Comparison of ENCODE assay signal across 8 cellular contexts in genomic region chr6:107064579-107065065, GRCh38. TPM values are rescaled to one million over a fixed set of nuclear protein-coding genes. Genes with fewer than 3 reads are reported as not detected.
DNase-seq lines count a peak whose midpoint lies in the region; ATAC-seq and TF ChIP-seq lines count a peak whose summit lies in the region.

No MANE protein-coding gene starts in this region.

- no peak for TF ChIP-seq CTCF in cardiac fibroblast (IDR thresholded peaks at IDR 0.05; ENCODE audit: low read depth, low read length)

- H3K4me1 ChIP-seq in trophoblast cell (ENCODE audit: control insufficient read depth in 1 of 2, insufficient read depth in 2 of 2, low read length in 2 of 2) = no peaks in the 10 kb centered on the region

- ATAC-seq in GM21576 (IDR thresholded peaks at IDR 0.05; ENCODE audit: unreplicated experiment) = no peak

- no peaks in the 10 kb centered on the region for H3K79me1 ChIP-seq in trophoblast cell (ENCODE audit: low read length)

- H2AK5ac ChIP-seq in trophoblast cell (ENCODE audit: low read length) = no peak overlapping the region

- DNase-seq in activated CD4-positive, alpha-beta T cell treated with anti-CD3 and anti-CD28 coated beads for 48 hours = peak; percentile 51
- DNase-seq in activated CD4-positive, alpha-beta T cell treated with anti-CD3 and anti-CD28 coated beads for 1 hour = no peak
- DNase-seq in MV-4-11 (lab: John Stamatoyannopoulos, UW) (peak; percentile 98), cardiac fibroblast (ENCODE audit: low read depth in 2 of 2) (peak; percentile 78 to 87), skeletal muscle cell (ENCODE audit: low read depth) (peak; percentile 62), trophoblast cell (no peak), DMS114 treated with DMSO at 0.1 percent for 48 hours (lab: John Stamatoyannopoulos, UW; ENCODE audit: unreplicated experiment) (no peak)

- H2AFZ ChIP-seq in trophoblast cell (ENCODE audit: insufficient read depth, low read length, poor library complexity) = no peak overlapping the region

- H3K14ac ChIP-seq in trophoblast cell (ENCODE audit: low read length) = no peak overlapping the region

- no peak overlapping the region for H4K12ac ChIP-seq in trophoblast cell (ENCODE audit: low read depth, low read length)

- H4K91ac ChIP-seq in trophoblast cell (ENCODE audit: low read depth, low read length) = no peak overlapping the region

- no peak overlapping the region for H3K4me2 ChIP-seq in trophoblast cell (ENCODE audit: low read length)

- no peak overlapping the region for H2BK12ac ChIP-seq in trophoblast cell (ENCODE audit: low read length)

- WGBS in trophoblast cell (ENCODE audit: extremely low coverage, insufficient coverage, insufficient read length) = no CpG with 5 or more reads among the region's 6 CpGs

- no peaks in the 10 kb centered on the region for H3K79me2 ChIP-seq in trophoblast cell (ENCODE audit: control insufficient read depth, insufficient read depth, low read length, poor library complexity)

- no peak overlapping the region for H3K27ac ChIP-seq in trophoblast cell (ENCODE audit: low read depth, low read length)

- H3K18ac ChIP-seq in trophoblast cell (ENCODE audit: low read length) = no peak overlapping the region

- H4K8ac ChIP-seq in trophoblast cell (ENCODE audit: low read depth, low read length) = no peak overlapping the region

- no peak overlapping the region for H3K9ac ChIP-seq in trophoblast cell (ENCODE audit: low read length)

- H3K36me3 ChIP-seq in trophoblast cell (ENCODE audit: control insufficient read depth in 1 of 2, insufficient read depth in 2 of 2, low read length in 2 of 2) = peaks cover 12 to 18% of the 10 kb centered on the region in 2 experiments

- no peak overlapping the region for H2BK5ac ChIP-seq in trophoblast cell (ENCODE audit: low read depth, low read length, poor library complexity)

- no peaks in the 10 kb centered on the region for H3K27me3 ChIP-seq in trophoblast cell (ENCODE audit: insufficient read depth, low read length)

- H3K4me3 ChIP-seq in cardiac fibroblast (replicated peaks in 1 of 2; ENCODE audit: low read depth in 2 of 2, low read length in 2 of 2) (no peak overlapping the region), skeletal muscle cell (ENCODE audit: low read depth, low read length) (no peak overlapping the region), trophoblast cell (ENCODE audit: low read depth, low read length) (no peak overlapping the region)

- no peaks in the 10 kb centered on the region for H3K9me3 ChIP-seq in trophoblast cell (ENCODE audit: insufficient read depth, low read depth, low read length)

- no peak overlapping the region for H3K4ac ChIP-seq in trophoblast cell (ENCODE audit: low read depth, low read length)

- H3K23ac ChIP-seq in trophoblast cell (ENCODE audit: low read length) = no peak overlapping the region

- no peak overlapping the region for H2BK120ac ChIP-seq in trophoblast cell (ENCODE audit: insufficient read depth, low read length, poor library complexity)

RNA-seq across cellular contexts. Expression of gene MTRES1, which starts 36.6 kb away (rescaled TPM):
- 15.8 and 16.4 TPM in 2 replicates for polyA plus RNA-seq in trophoblast cell (2013)

RNA-seq across cellular contexts. Expression of gene BEND3, which starts 50.7 kb away (rescaled TPM):
- polyA plus RNA-seq in trophoblast cell (2013) = 6.7 and 6.8 TPM in 2 replicates

Comparison
In these comparisons a context has a peak if more than half of its experiments do, and no peak if none do; other contexts are left out.
1. DNase-seq: peak in activated CD4-positive, alpha-beta T cell treated with anti-CD3 and anti-CD28 coated beads for 48 hours (single experiment), MV-4-11 (single experiment), cardiac fibroblast (2 of 2) and skeletal muscle cell (single experiment); none in activated CD4-positive, alpha-beta T cell treated with anti-CD3 and anti-CD28 coated beads for 1 hour (single experiment), trophoblast cell (0 of 2) and DMS114 treated with DMSO at 0.1 percent for 48 hours (single experiment).